Comparison of ENCODE assay signal across 10 cellular contexts in the genomic region with DNA sequence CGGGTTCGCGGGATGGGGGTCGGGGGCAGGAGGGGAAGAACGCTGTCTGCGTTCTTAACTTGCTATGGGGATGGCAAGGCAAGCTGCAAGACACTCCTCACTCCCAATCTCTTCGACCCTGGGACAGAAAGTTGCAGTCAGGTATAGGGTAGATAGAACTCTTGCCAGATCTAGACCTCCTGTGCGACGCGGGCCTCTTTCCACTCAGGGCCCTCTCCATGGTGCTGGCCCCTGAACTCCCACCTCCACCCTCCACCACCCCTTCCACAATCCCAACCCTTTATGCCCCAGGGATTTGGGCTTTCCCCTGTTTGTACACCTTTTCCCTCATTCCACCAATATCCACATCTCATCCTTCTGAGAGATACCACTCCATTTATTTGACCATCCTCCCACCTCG. TPM values are rescaled to one million over a fixed set of nuclear protein-coding genes. Genes with fewer than 3 reads are reported as not detected.
DNase-seq lines count a peak whose midpoint lies in the region; ATAC-seq, FAIRE-seq and TF ChIP-seq lines count a peak whose summit lies in the region.
"Had no signal": no experiment of that assay in that cellular context is flagged by ENCODE, and none has a peak within 500 bp of the region (broad histone marks: within the 10 kb centered on the region; RNA-seq: fewer than 3 reads in every experiment).

No MANE protein-coding gene starts in this region.

- H3K79me2 ChIP-seq in K562 (ENCODE audit: control insufficient read depth, insufficient read depth, low read length) = peaks cover 39% of the 10 kb centered on the region

- H3K18ac ChIP-seq in mesenchymal stem cell (ENCODE audit: low read depth in 1 of 2, low read length in 2 of 2) = peak overlapping the region in 1 of 2 experiments; percentile 48

- H3K36me3 ChIP-seq in left ventricle myocardium inferior (peaks cover 13% of the 10 kb centered on the region), K562 (ENCODE audit: control insufficient read depth, insufficient read depth, low read length) (peaks cover 9% of the 10 kb centered on the region; the same call in 2 of the 3 replicates), mesenchymal stem cell (ENCODE audit: control insufficient read depth in 1 of 2, insufficient read depth in 2 of 2, low read depth in 1 of 2, low read length in 2 of 2) (peaks cover 5 to 20% of the 10 kb centered on the region in 2 experiments), urinary bladder (ENCODE audit: insufficient read depth) (no peaks in the 10 kb centered on the region)

- in situ Hi-C loops in K562 (cut with MboI) = no loop called here

- H3K27ac ChIP-seq in left ventricle myocardium inferior (replicated peaks) (peak overlapping the region; percentile 99), K562 (ENCODE audit: extremely low read depth, low read depth, low read length) (peak overlapping the region; percentile 72; the same call in 2 of the 3 replicates), mesenchymal stem cell (ENCODE audit: low read length, poor library complexity, severe bottlenecking) (no peak overlapping the region), urinary bladder (ENCODE audit: low read depth) (no peak overlapping the region)

- peak overlapping the region; percentile 81 to 92; a peak in 3 of 4 replicates for H3K9ac ChIP-seq in K562 (ENCODE audit: insufficient read depth in 1 of 2, low read depth in 2 of 2, low read length in 2 of 2)
- peak overlapping the region; percentile 95 for H3K9ac ChIP-seq in mesenchymal stem cell (ENCODE audit: low read length)

- 20% methylated on average over 8 of the region's 11 CpGs for WGBS in K562 (ENCODE audit: insufficient coverage, low coverage, missing lambda C conversion rate)
- 87% methylated on average over 10 of the region's 11 CpGs for WGBS in mesenchymal stem cell
- WGBS in urinary bladder = 69% methylated on average over 11 of the region's 11 CpGs

- no peak for TF ChIP-seq RAD21 in K562 (CRISPR knock-in tag; conservative IDR thresholded peaks at IDR 0.05 in 1 of 2, IDR thresholded peaks at IDR 0.05 in 1 of 2)

- H3K4me2 ChIP-seq in K562 (ENCODE audit: insufficient read depth, low read length) (peak overlapping the region; percentile 97), mesenchymal stem cell (ENCODE audit: low read length, poor library complexity, severe bottlenecking) (peak overlapping the region; percentile 93)

- TF ChIP-seq CTCF in left ventricle myocardium inferior (IDR thresholded peaks at IDR 0.05; ENCODE audit: borderline replicate concordance) (no peak), K562 (IDR thresholded peaks at IDR 0.05 in 2 of 3, conservative IDR thresholded peaks at IDR 0.05 in 1 of 3; ENCODE audit: insufficient read depth in 2 of 3, low read depth in 1 of 3, low read length in 3 of 3) (no peak)

- intact Hi-C loops in left ventricle myocardium inferior (cut with micrococcal nuclease) (no loop called here), left cardiac atrium (cut with DNase I) (loop anchor here in 1 of 2 donors (5.0 kb wide), 1 partner anchor 38 kb away; a partner anchor contains a TSS), K562 (cut with micrococcal nuclease) (loop anchor here (1.0 to 10.0 kb wide), 6 partner anchors 19 to 180 kb away; a partner anchor contains a TSS)

- H3K79me1 ChIP-seq in mesenchymal stem cell (replicated peaks; ENCODE audit: low read length, poor library complexity, severe bottlenecking) = peaks cover 16% of the 10 kb centered on the region

- POLR2A ChIA-PET in K562 (lab: Yijun Ruan, JAX) = no interaction called here

- CTCF ChIA-PET in K562 (lab: Yijun Ruan, JAX; ENCODE audit: low intra/inter-chr PET ratio) = interaction anchor here (0.6 to 2.8 kb wide), 4 partner anchors 9 to 106 kb away, joined by 3 to 31 read pairs (median 14); a partner anchor contains a TSS

- no peak overlapping the region for H2BK120ac ChIP-seq in mesenchymal stem cell (ENCODE audit: low read depth, low read length)

- no peak for FAIRE-seq in K562 (lab: Jason Lieb, UNC)

- H4K20me1 ChIP-seq in K562 (replicated peaks; ENCODE audit: control insufficient read depth, insufficient read depth, low read length) = no peaks in the 10 kb centered on the region

- TF ChIP-seq POLR2A in K562 (conservative IDR thresholded peaks at IDR 0.05) = no peak

- peak overlapping the region; percentile 81 for H3K4me3 ChIP-seq in left ventricle myocardium inferior
- H3K4me3 ChIP-seq in K562 = peak overlapping the region; percentile 95
- H3K4me3 ChIP-seq in mesenchymal stem cell (ENCODE audit: insufficient read depth in 1 of 2, low read depth in 1 of 2, low read length in 2 of 2) = peak overlapping the region; percentile 61 to 93
- peak overlapping the region; percentile 46 for H3K4me3 ChIP-seq in urinary bladder (ENCODE audit: low read depth, low read length)

- H3K4ac ChIP-seq in mesenchymal stem cell (ENCODE audit: low read depth in 1 of 2, low read length in 2 of 2) = peak overlapping the region in 1 of 2 experiments; percentile 24

- H2AFZ ChIP-seq in K562 (ENCODE audit: low read depth, low read length) = peak overlapping the region; percentile 96
- no peak overlapping the region for H2AFZ ChIP-seq in mesenchymal stem cell (ENCODE audit: low read depth, low read length)

- no peak overlapping the region for H2BK15ac ChIP-seq in mesenchymal stem cell (ENCODE audit: low read depth, poor library complexity, severe bottlenecking)

- H3K9me3 ChIP-seq in left ventricle myocardium inferior (replicated peaks) = no peaks in the 10 kb centered on the region
- no peaks in the 10 kb centered on the region for H3K9me3 ChIP-seq in K562 (replicated peaks; ENCODE audit: control insufficient read depth, insufficient read depth, low read depth, low read length)
- H3K9me3 ChIP-seq in mesenchymal stem cell (ENCODE audit: control insufficient read depth, low read length) = no peaks in the 10 kb centered on the region

- H3K23ac ChIP-seq in mesenchymal stem cell (ENCODE audit: low read length in 2 of 2) = no peak overlapping the region

- no peaks in the 10 kb centered on the region for H3K27me3 ChIP-seq in left ventricle myocardium inferior (ENCODE audit: low read depth)
- H3K27me3 ChIP-seq in K562 (ENCODE audit: control insufficient read depth in 2 of 2, insufficient read depth in 2 of 2, low read length in 2 of 2) = no peaks in the 10 kb centered on the region
- H3K27me3 ChIP-seq in mesenchymal stem cell (ENCODE audit: control insufficient read depth in 1 of 2, insufficient read depth in 1 of 2, low read length in 2 of 2) = no peaks in the 10 kb centered on the region

- H2AK5ac ChIP-seq in mesenchymal stem cell (ENCODE audit: low read length, severe bottlenecking) = no peak overlapping the region

- H3K14ac ChIP-seq in mesenchymal stem cell (ENCODE audit: low read length in 2 of 2) = no peak overlapping the region

- no TSS peak for BruUV-seq in K562 (replicated peaks; lab: Mats Ljungman, UMichigan)

- peak overlapping the region; percentile 58 for H4K91ac ChIP-seq in mesenchymal stem cell (ENCODE audit: low read length)

- H2BK12ac ChIP-seq in mesenchymal stem cell (ENCODE audit: low read length in 2 of 2) = peak overlapping the region; percentile 9 to 31

- ATAC-seq in left cardiac atrium (no peak), K562 (no peak), HG03432 (IDR thresholded peaks at IDR 0.05; ENCODE audit: unreplicated experiment) (no peak)

- peak overlapping the region; percentile 94 for H4K8ac ChIP-seq in mesenchymal stem cell (ENCODE audit: low read length)

- no peak overlapping the region for H2BK5ac ChIP-seq in mesenchymal stem cell (ENCODE audit: low read depth, low read length, poor library complexity, severe bottlenecking)

- DNase-seq in left ventricle myocardium inferior (no peak), left cardiac atrium (no peak), K562 (ENCODE audit: extremely low read depth in 1 of 4, low spot score in 3 of 4) (peak in 1 of 4 experiments; percentile 35), mesenchymal stem cell (no peak), SIG-M5 treated with dmso at 0.1 percent for 504 hours (lab: John Stamatoyannopoulos, UW; ENCODE audit: unreplicated experiment) (no peak), NCI-H146 (lab: John Stamatoyannopoulos, UW) (no peak)

- TF ChIP-seq EP300 in K562 (IDR thresholded peaks at IDR 0.05; ENCODE audit: low read length) = no peak

- H3K9me1 ChIP-seq in K562 (ENCODE audit: control insufficient read depth, insufficient read depth, low read length) = no peaks in the 10 kb centered on the region

- H3K4me1 ChIP-seq in left ventricle myocardium inferior (peaks cover 49% of the 10 kb centered on the region), K562 (replicated peaks in 1 of 2; ENCODE audit: control insufficient read depth in 2 of 2, insufficient read depth in 2 of 2, low read length in 2 of 2) (peaks cover 28 to 31% of the 10 kb centered on the region in 2 experiments; a peak in 4 of 5 replicates), mesenchymal stem cell (ENCODE audit: control insufficient read depth, insufficient read depth, low read depth, low read length) (peaks cover 18% of the 10 kb centered on the region), urinary bladder (ENCODE audit: insufficient read depth) (no peaks in the 10 kb centered on the region)

RNA-seq across cellular contexts. Expression of a gene that starts 0.8 kb away (rescaled TPM):
- total RNA-seq in left ventricle myocardium inferior (20.3 TPM), left cardiac atrium (10 to 100 TPM; 19.4 to 21.7 TPM), K562 (2014; rRNA removed) (49.3 and 53.1 TPM in 2 replicates), K562 (2014; rRNA removed; fragmentation: Illumina TruSeq; extraction: Trizol) (38.1 and 38.2 TPM in 2 replicates), K562 (2015; rRNA removed; fragmentation: Illumina TruSeq; extraction: Trizol) (50.0 and 51.5 TPM in 2 replicates), K562 (2021) (39.5 and 43.1 TPM in 2 replicates), urinary bladder (15.7 TPM)
- 7.0 and 11.2 TPM in 2 replicates for total RNA-seq in K562 (2011; cell fraction: chromatin; rRNA removed; ENCODE audit: low replicate concordance)
- 9.1 and 11.5 TPM in 2 replicates for total RNA-seq in K562 (2011; cell fraction: nucleolus; rRNA removed)
- 12.6 and 12.7 TPM in 2 replicates for total RNA-seq in K562 (2011; cell fraction: nucleoplasm; rRNA removed)
- polyA plus RNA-seq in K562 (2011; rRNA removed) (51.6 and 60.6 TPM in 2 replicates), K562 (2014; fragmentation: Illumina TruSeq; extraction: Trizol) (43.5 and 43.8 TPM in 2 replicates), K562 (2014; fragmentation: Nextera tagmentation; extraction: Ambion mirVana) (10 to 100 TPM; 11.3 to 28.0 TPM), K562 (2014; rRNA removed) (46.8 and 58.2 TPM in 2 replicates), urinary bladder (31.0 TPM)
- polyA plus RNA-seq in K562 (2011; cell fraction: cytosol; rRNA removed) = 66.8 and 75.5 TPM in 2 replicates
- polyA plus RNA-seq in K562 (2011; cell fraction: nucleus; rRNA removed) = 13.8 and 14.0 TPM in 2 replicates
- polyA plus RNA-seq in K562 (2012) = 44.4 and 46.0 TPM in 2 replicates
- polyA minus RNA-seq in K562 (2011; rRNA and poly(A)+ RNA removed) = 27.9 and 28.7 TPM in 2 replicates
- polyA minus RNA-seq in K562 (2011; cell fraction: cytosol; rRNA and poly(A)+ RNA removed) = 17.8 and 19.0 TPM in 2 replicates
- 4.4 and 8.1 TPM in 2 replicates for polyA minus RNA-seq in K562 (2011; cell fraction: nucleus; rRNA and poly(A)+ RNA removed)
- 27.3 TPM for polyA plus RNA-seq in mesenchymal stem cell (2013, experiment 1 of 2)
- 26.7 TPM for polyA plus RNA-seq in mesenchymal stem cell (2013, experiment 2 of 2)

RNA-seq across cellular contexts. Expression of a gene that starts 3.2 kb away (rescaled TPM):
- total RNA-seq in left ventricle myocardium inferior = 51.4 TPM
- 10 to 100 TPM; 42.8 to 49.4 TPM for total RNA-seq in left cardiac atrium
- total RNA-seq in K562 (2011; cell fraction: chromatin; rRNA removed; ENCODE audit: low replicate concordance) = 38.1 and 80.4 TPM in 2 replicates
- total RNA-seq in K562 (2011; cell fraction: nucleolus; rRNA removed) = 46.2 and 48.2 TPM in 2 replicates
- 35.6 and 42.0 TPM in 2 replicates for total RNA-seq in K562 (2011; cell fraction: nucleoplasm; rRNA removed)
- 28.7 and 39.7 TPM in 2 replicates for total RNA-seq in K562 (2014; rRNA removed)
- 32.2 and 33.8 TPM in 2 replicates for total RNA-seq in K562 (2014; rRNA removed; fragmentation: Illumina TruSeq; extraction: Trizol)
- total RNA-seq in K562 (2015; rRNA removed; fragmentation: Illumina TruSeq; extraction: Trizol) = 28.2 and 29.0 TPM in 2 replicates
- 37.1 and 40.6 TPM in 2 replicates for total RNA-seq in K562 (2021)
- 45.4 and 63.8 TPM in 2 replicates for polyA plus RNA-seq in K562 (2011; rRNA removed)
- polyA plus RNA-seq in K562 (2011; cell fraction: cytosol; rRNA removed) = 85.1 and 97.2 TPM in 2 replicates
- 35.0 and 44.2 TPM in 2 replicates for polyA plus RNA-seq in K562 (2011; cell fraction: nucleus; rRNA removed)
- polyA plus RNA-seq in K562 (2012) = 22.7 and 44.3 TPM in 2 replicates
- polyA plus RNA-seq in K562 (2014; fragmentation: Illumina TruSeq; extraction: Trizol) = 46.8 and 53.2 TPM in 2 replicates
- polyA plus RNA-seq in K562 (2014; fragmentation: Nextera tagmentation; extraction: Ambion mirVana) = 10 to 100 TPM; 29.7 to 30.0 TPM
- 36.0 and 39.3 TPM in 2 replicates for polyA plus RNA-seq in K562 (2014; rRNA removed)
- polyA minus RNA-seq in K562 (2011; rRNA and poly(A)+ RNA removed) = 94.3 and 95.6 TPM in 2 replicates
- 44.2 and 59.1 TPM in 2 replicates for polyA minus RNA-seq in K562 (2011; cell fraction: cytosol; rRNA and poly(A)+ RNA removed)
- polyA minus RNA-seq in K562 (2011; cell fraction: nucleus; rRNA and poly(A)+ RNA removed) = 19.4 and 38.8 TPM in 2 replicates
- polyA plus RNA-seq in mesenchymal stem cell (2013, experiment 1 of 2) = 37.4 TPM
- 37.4 TPM for polyA plus RNA-seq in mesenchymal stem cell (2013, experiment 2 of 2)
- total RNA-seq in urinary bladder = 42.9 TPM
- 37.8 TPM for polyA plus RNA-seq in urinary bladder

RNA-seq across cellular contexts. Expression of a gene that starts 4.9 kb away (rescaled TPM):
- not detected for total RNA-seq in left ventricle myocardium inferior
- not detected for total RNA-seq in left cardiac atrium
- total RNA-seq in K562 (2011; cell fraction: chromatin; rRNA removed; ENCODE audit: low replicate concordance) = 0.76 and 0.83 TPM in 2 replicates
- total RNA-seq in K562 (2011; cell fraction: nucleolus; rRNA removed) = 0.67 and 1.6 TPM in 2 replicates
- total RNA-seq in K562 (2011; cell fraction: nucleoplasm; rRNA removed) = 1.5 and 2.7 TPM in 2 replicates
- not detected in 2 replicates for total RNA-seq in K562 (2014; rRNA removed)
- not detected in 2 replicates for total RNA-seq in K562 (2014; rRNA removed; fragmentation: Illumina TruSeq; extraction: Trizol)
- not detected in 2 replicates for total RNA-seq in K562 (2015; rRNA removed; fragmentation: Illumina TruSeq; extraction: Trizol)
- 0.27 TPM in 1 of 2 replicates, not detected in the other for total RNA-seq in K562 (2021)
- polyA plus RNA-seq in K562 (2011; rRNA removed) = 0.08 and 0.18 TPM in 2 replicates
- 0.06 TPM in 1 of 2 replicates, not detected in the other for polyA plus RNA-seq in K562 (2011; cell fraction: cytosol; rRNA removed)
- 0.41 and 0.42 TPM in 2 replicates for polyA plus RNA-seq in K562 (2011; cell fraction: nucleus; rRNA removed)
- polyA plus RNA-seq in K562 (2012) = 0.13 and 0.40 TPM in 2 replicates
- polyA plus RNA-seq in K562 (2014; fragmentation: Illumina TruSeq; extraction: Trizol) = 0.10 TPM in 1 of 2 replicates, not detected in the other
- polyA plus RNA-seq in K562 (2014; fragmentation: Nextera tagmentation; extraction: Ambion mirVana) = not detected
- polyA plus RNA-seq in K562 (2014; rRNA removed) = not detected in 2 replicates
- not detected in 2 replicates for polyA minus RNA-seq in K562 (2011; rRNA and poly(A)+ RNA removed)
- polyA minus RNA-seq in K562 (2011; cell fraction: cytosol; rRNA and poly(A)+ RNA removed) = not detected in 2 replicates
- polyA minus RNA-seq in K562 (2011; cell fraction: nucleus; rRNA and poly(A)+ RNA removed) = not detected in 2 replicates
- 0.10 TPM for polyA plus RNA-seq in mesenchymal stem cell (2013, experiment 1 of 2)
- polyA plus RNA-seq in mesenchymal stem cell (2013, experiment 2 of 2) = not detected
- total RNA-seq in urinary bladder = not detected
- 0.30 TPM for polyA plus RNA-seq in urinary bladder
- total RNA-seq: dermis microvascular lymphatic vessel endothelial cell, M059J had no signal

RNA-seq across cellular contexts. Expression of a gene that starts 33.2 kb away (rescaled TPM):
- total RNA-seq in left ventricle myocardium inferior (25.1 TPM), left cardiac atrium (10 to 100 TPM; 20.3 to 24.1 TPM), K562 (2014; rRNA removed) (7.5 and 14.9 TPM in 2 replicates), K562 (2014; rRNA removed; fragmentation: Illumina TruSeq; extraction: Trizol) (5.8 and 7.9 TPM in 2 replicates), K562 (2015; rRNA removed; fragmentation: Illumina TruSeq; extraction: Trizol) (8.7 and 10.2 TPM in 2 replicates), K562 (2021) (39.1 and 46.8 TPM in 2 replicates), urinary bladder (10.2 TPM)
- total RNA-seq in K562 (2011; cell fraction: chromatin; rRNA removed; ENCODE audit: low replicate concordance) = 36.9 and 89.7 TPM in 2 replicates
- total RNA-seq in K562 (2011; cell fraction: nucleolus; rRNA removed) = 28.3 and 32.8 TPM in 2 replicates
- total RNA-seq in K562 (2011; cell fraction: nucleoplasm; rRNA removed) = 34.2 and 38.4 TPM in 2 replicates
- polyA plus RNA-seq in K562 (2011; rRNA removed) (7.4 and 13.4 TPM in 2 replicates), K562 (2014; fragmentation: Illumina TruSeq; extraction: Trizol) (22.6 and 25.5 TPM in 2 replicates), K562 (2014; fragmentation: Nextera tagmentation; extraction: Ambion mirVana) (under 1 TPM; 0.52 to 0.55 TPM), K562 (2014; rRNA removed) (16.7 and 17.3 TPM in 2 replicates), urinary bladder (14.4 TPM)
- 9.9 and 12.9 TPM in 2 replicates for polyA plus RNA-seq in K562 (2011; cell fraction: cytosol; rRNA removed)
- 33.2 and 50.3 TPM in 2 replicates for polyA plus RNA-seq in K562 (2011; cell fraction: nucleus; rRNA removed)
- 21.4 and 22.5 TPM in 2 replicates for polyA plus RNA-seq in K562 (2012)
- polyA minus RNA-seq in K562 (2011; rRNA and poly(A)+ RNA removed) = 9.5 and 13.7 TPM in 2 replicates
- 15.3 and 16.6 TPM in 2 replicates for polyA minus RNA-seq in K562 (2011; cell fraction: cytosol; rRNA and poly(A)+ RNA removed)
- 7.7 and 12.7 TPM in 2 replicates for polyA minus RNA-seq in K562 (2011; cell fraction: nucleus; rRNA and poly(A)+ RNA removed)
- 26.4 TPM for polyA plus RNA-seq in mesenchymal stem cell (2013, experiment 1 of 2)
- polyA plus RNA-seq in mesenchymal stem cell (2013, experiment 2 of 2) = 25.2 TPM

RNA-seq across cellular contexts. Expression of a gene that starts 35.7 kb away (rescaled TPM):
- total RNA-seq in left ventricle myocardium inferior = 67.1 TPM
- total RNA-seq in left cardiac atrium = 10 to 100 TPM; 65.2 to 68.5 TPM
- 585 and 631 TPM in 2 replicates for total RNA-seq in K562 (2011; cell fraction: chromatin; rRNA removed; ENCODE audit: low replicate concordance)
- total RNA-seq in K562 (2011; cell fraction: nucleolus; rRNA removed) = 245 and 259 TPM in 2 replicates
- 295 and 306 TPM in 2 replicates for total RNA-seq in K562 (2011; cell fraction: nucleoplasm; rRNA removed)
- 30.8 and 32.4 TPM in 2 replicates for total RNA-seq in K562 (2014; rRNA removed)
- total RNA-seq in K562 (2014; rRNA removed; fragmentation: Illumina TruSeq; extraction: Trizol) = 36.6 and 41.1 TPM in 2 replicates
- total RNA-seq in K562 (2015; rRNA removed; fragmentation: Illumina TruSeq; extraction: Trizol) = 35.0 and 35.9 TPM in 2 replicates
- 70.2 and 86.0 TPM in 2 replicates for total RNA-seq in K562 (2021)
- 45.1 and 64.6 TPM in 2 replicates for polyA plus RNA-seq in K562 (2011; rRNA removed)
- polyA plus RNA-seq in K562 (2011; cell fraction: cytosol; rRNA removed) = 21.5 and 23.9 TPM in 2 replicates
- polyA plus RNA-seq in K562 (2011; cell fraction: nucleus; rRNA removed) = 217 and 238 TPM in 2 replicates
- 80.2 and 85.8 TPM in 2 replicates for polyA plus RNA-seq in K562 (2012)
- 75.9 and 84.8 TPM in 2 replicates for polyA plus RNA-seq in K562 (2014; fragmentation: Illumina TruSeq; extraction: Trizol)
- 10 to 100 TPM; 11.9 to 29.1 TPM for polyA plus RNA-seq in K562 (2014; fragmentation: Nextera tagmentation; extraction: Ambion mirVana)
- 49.8 and 54.0 TPM in 2 replicates for polyA plus RNA-seq in K562 (2014; rRNA removed)
- polyA minus RNA-seq in K562 (2011; rRNA and poly(A)+ RNA removed) = 86.2 and 108 TPM in 2 replicates
- 50.7 and 61.7 TPM in 2 replicates for polyA minus RNA-seq in K562 (2011; cell fraction: cytosol; rRNA and poly(A)+ RNA removed)
- 101 and 155 TPM in 2 replicates for polyA minus RNA-seq in K562 (2011; cell fraction: nucleus; rRNA and poly(A)+ RNA removed)
- 47.0 TPM for polyA plus RNA-seq in mesenchymal stem cell (2013, experiment 1 of 2)
- polyA plus RNA-seq in mesenchymal stem cell (2013, experiment 2 of 2) = 42.8 TPM
- 51.1 TPM for total RNA-seq in urinary bladder
- polyA plus RNA-seq in urinary bladder = 68.8 TPM

Comparison
In these comparisons a context has a peak if more than half of its experiments do, and no peak if none do; other contexts are left out.
1. H3K27ac ChIP-seq: peak in left ventricle myocardium inferior (single experiment) and K562 (single experiment); none in mesenchymal stem cell (single experiment) and urinary bladder (single experiment).
2. Peak in every context shown above with its lines, with median percentiles within 50 percentile points of each other: H3K4me3 ChIP-seq.